Comparison of ENCODE assay signal across 22 cellular contexts in the genomic region with DNA sequence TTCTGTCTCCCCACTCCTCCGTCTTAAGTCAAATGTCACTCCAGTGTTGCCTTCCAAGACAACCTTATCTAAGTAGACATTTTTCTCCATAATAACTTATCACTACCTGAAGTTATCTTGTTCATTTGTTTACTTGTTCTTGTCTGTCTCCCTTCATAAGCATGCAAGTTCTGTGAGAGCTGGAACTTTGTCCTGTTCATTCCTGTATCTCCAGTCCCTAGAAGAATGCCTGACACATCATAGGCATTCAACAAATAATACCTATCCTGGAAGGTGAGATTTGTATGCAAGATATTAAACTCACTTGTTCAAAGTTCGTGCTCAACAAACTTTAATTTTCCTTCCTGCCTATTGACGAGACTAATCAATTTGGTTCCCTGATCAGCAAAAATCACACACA. TPM values are rescaled to one million over a fixed set of nuclear protein-coding genes. Genes with fewer than 3 reads are reported as not detected.
DNase-seq lines count a peak whose midpoint lies in the region; ATAC-seq and TF ChIP-seq lines count a peak whose summit lies in the region.
"Had no signal": no experiment of that assay in that cellular context is flagged by ENCODE, and none has a peak within 500 bp of the region (broad histone marks: within the 10 kb centered on the region; RNA-seq: fewer than 3 reads in every experiment).

No MANE protein-coding gene starts in this region.

- H3K9ac ChIP-seq in GM23248 = no peak overlapping the region
- H3K9ac ChIP-seq: BLaER1 treated with 17β-estradiol and CSF1 and Interleukin-3, amounts not matched to agents 10 nM and 100 nM had no signal

- H3K27ac Mint-ChIP-seq in activated T-cell treated with anti-CD3 and anti-CD28 coated beads, Interleukin-2, amount 50 U/mL, for 72 hours = peak overlapping the region; percentile 99
- H3K27ac Mint-ChIP-seq in activated naive CD8-positive, alpha-beta T cell treated with anti-CD3 and anti-CD28 coated beads, Interleukin-2, amount 10 ng/mL, durations not matched to agents 7 days and 5 days = peak overlapping the region; percentile 91
- peak overlapping the region; percentile 4 for H3K27ac Mint-ChIP-seq in nephron progenitor cell

- no peaks in the 10 kb centered on the region for H3K27me3 ChIP-seq in GM23248 (replicated peaks; ENCODE audit: insufficient read depth)
- H3K27me3 ChIP-seq: BLaER1 treated with 17β-estradiol and CSF1 and Interleukin-3, amounts not matched to agents 10 nM and 100 nM; foreskin keratinocyte had no signal

- peaks cover 12% of the 10 kb centered on the region; the same call in 1 of the 2 replicates for H3F3A ChIP-seq in GM23248 (ENCODE audit: insufficient read depth)

- peaks cover 48% of the 10 kb centered on the region for H3K4me1 Mint-ChIP-seq in activated T-cell treated with anti-CD3 and anti-CD28 coated beads, Interleukin-2, amount 50 U/mL, for 72 hours (ENCODE audit: low read depth)
- peaks cover 36% of the 10 kb centered on the region for H3K4me1 Mint-ChIP-seq in activated naive CD8-positive, alpha-beta T cell treated with anti-CD3 and anti-CD28 coated beads, Interleukin-2, amount 10 ng/mL, durations not matched to agents 7 days and 5 days
- no peaks in the 10 kb centered on the region for H3K4me1 Mint-ChIP-seq in nephron progenitor cell

- no peaks in the 10 kb centered on the region for H3K79me2 ChIP-seq in GM23248 (ENCODE audit: insufficient read depth)

- H3K27me3 Mint-ChIP-seq in activated T-cell treated with anti-CD3 and anti-CD28 coated beads, Interleukin-2, amount 50 U/mL, for 72 hours (ENCODE audit: low read depth) = no peaks in the 10 kb centered on the region
- H3K27me3 Mint-ChIP-seq in activated naive CD8-positive, alpha-beta T cell treated with anti-CD3 and anti-CD28 coated beads, Interleukin-2, amount 10 ng/mL, durations not matched to agents 7 days and 5 days = no peaks in the 10 kb centered on the region
- peaks cover 5% of the 10 kb centered on the region for H3K27me3 Mint-ChIP-seq in nephron progenitor cell (ENCODE audit: low read depth, poor library complexity)

- intact Hi-C loops in left cardiac atrium (cut with DNase I) = no loop called here

- no peaks in the 10 kb centered on the region for H4K20me1 ChIP-seq in GM23248 (ENCODE audit: insufficient read depth)
- H4K20me1 ChIP-seq: BLaER1 treated with 17β-estradiol and CSF1 and Interleukin-3, amounts not matched to agents 10 nM and 100 nM had no signal

- no peaks in the 10 kb centered on the region for H3K9me2 ChIP-seq in GM23248 (ENCODE audit: insufficient read depth)

- 78 to 81% methylated on average over 3 of the region's 3 CpGs for WGBS in GM23248 (ENCODE audit: low coverage in 1 of 2, low lambda C conversion rate in 2 of 2, missing lambda C conversion rate in 2 of 2), 2 experiments

- no peaks in the 10 kb centered on the region for H3K9me3 ChIP-seq in GM23248 (ENCODE audit: low read depth)
- H3K9me3 ChIP-seq: BLaER1 treated with 17β-estradiol and CSF1 and Interleukin-3, amounts not matched to agents 10 nM and 100 nM had no signal

- DNase-seq in activated T-cell treated with anti-CD3 and anti-CD28 coated beads, Interleukin-2, amount 50 U/mL, for 72 hours = no peak
- DNase-seq in activated T-cell treated with anti-CD3 and anti-CD28 coated beads, Interleukin-2, amount 50 U/mL, for 1 hour = no peak
- DNase-seq in GM23248 (no peak), nephron progenitor cell (no peak), left cardiac atrium (no peak), KG1 (lab: John Stamatoyannopoulos, UW) (no peak)
- no peak for DNase-seq in activated naive CD8-positive, alpha-beta T cell treated with anti-CD3 and anti-CD28 coated beads, Interleukin-2, amount 10 ng/mL, durations not matched to agents 7 days and 5 days
- DNase-seq: activated CD4-positive, alpha-beta T cell treated with anti-CD3 and anti-CD28 coated beads, Interleukin-2, amount 50 U/mL, for 4 hours; activated T-cell treated with anti-CD3 and anti-CD28 coated beads, Interleukin-2, amount 50 U/mL, for 4 hours; effector CD4-positive, alpha-beta T cell; foreskin keratinocyte; mesenchymal stem cell; NCI-H2081 treated with DMSO at 0.1 percent for 48 hours; NCI-H345; NCI-H774; stimulated activated CD4-positive, alpha-beta T cell treated with anti-CD3 and anti-CD28 coated beads, Interleukin-2, amount 100 ng/mL, for 24 hours had no signal

- POLR2A ChIA-PET in activated naive CD8-positive, alpha-beta T cell treated with anti-CD3 and anti-CD28 coated beads, Interleukin-2, amount 10 ng/mL, durations not matched to agents 7 days and 5 days (lab: Charles Lee) = interaction anchor here (1.9 to 2.6 kb wide), 4 partner anchors 39 to 204 kb away, joined by 9 to 23 read pairs (median 18); a partner anchor contains a TSS

- no peak overlapping the region for H3K4me3 ChIP-seq in GM23248
- H3K4me3 ChIP-seq: BLaER1 treated with 17β-estradiol and CSF1 and Interleukin-3, amounts not matched to agents 10 nM and 100 nM; skin epidermis had no signal

- H3K9me3 Mint-ChIP-seq in activated T-cell treated with anti-CD3 and anti-CD28 coated beads, Interleukin-2, amount 50 U/mL, for 72 hours = no peaks in the 10 kb centered on the region
- peaks cover 3% of the 10 kb centered on the region for H3K9me3 Mint-ChIP-seq in activated naive CD8-positive, alpha-beta T cell treated with anti-CD3 and anti-CD28 coated beads, Interleukin-2, amount 10 ng/mL, durations not matched to agents 7 days and 5 days
- H3K9me3 Mint-ChIP-seq in nephron progenitor cell = no peaks in the 10 kb centered on the region
- H3K9me3 Mint-ChIP-seq: activated T-cell treated with anti-CD3 and anti-CD28 coated beads, Interleukin-2, amount 50 U/mL, for 4 hours; IgD-negative memory B cell had no signal

- no peaks in the 10 kb centered on the region for H3K36me3 ChIP-seq in GM23248 (ENCODE audit: low read depth)
- H3K36me3 ChIP-seq: BLaER1 treated with 17β-estradiol and CSF1 and Interleukin-3, amounts not matched to agents 10 nM and 100 nM had no signal

- H3K4me2 ChIP-seq in GM23248 (ENCODE audit: unreplicated experiment) = no peak overlapping the region
- H3K4me2 ChIP-seq: BLaER1 treated with 17β-estradiol and CSF1 and Interleukin-3, amounts not matched to agents 10 nM and 100 nM had no signal

- ATAC-seq in activated T-cell treated with anti-CD3 and anti-CD28 coated beads, Interleukin-2, amount 50 U/mL, for 72 hours (replicated peaks in 1 of 2) = no peak
- no peak for ATAC-seq in activated naive CD8-positive, alpha-beta T cell treated with anti-CD3 and anti-CD28 coated beads, Interleukin-2, amount 10 ng/mL, durations not matched to agents 7 days and 5 days (ENCODE audit: low read depth)
- ATAC-seq in left cardiac atrium = no peak
- ATAC-seq: activated T-cell treated with anti-CD3 and anti-CD28 coated beads, Interleukin-2, amount 50 U/mL, for 4 hours; foreskin keratinocyte; left lobe of liver had no signal

- in situ Hi-C loops in GM23248 (cut with MboI) = no loop called here

- TF ChIP-seq CTCF in nephron progenitor cell (IDR thresholded peaks at IDR 0.05) = no peak

- peak overlapping the region; percentile 64 for H2AFZ ChIP-seq in GM23248

- no peaks in the 10 kb centered on the region for H3K36me3 Mint-ChIP-seq in activated T-cell treated with anti-CD3 and anti-CD28 coated beads, Interleukin-2, amount 50 U/mL, for 72 hours (ENCODE audit: insufficient read depth in 2 of 2)
- H3K36me3 Mint-ChIP-seq in activated naive CD8-positive, alpha-beta T cell treated with anti-CD3 and anti-CD28 coated beads, Interleukin-2, amount 10 ng/mL, durations not matched to agents 7 days and 5 days = peaks cover 6% of the 10 kb centered on the region
- H3K36me3 Mint-ChIP-seq in nephron progenitor cell (ENCODE audit: low read depth) = no peaks in the 10 kb centered on the region
- H3K36me3 Mint-ChIP-seq: IgD-negative memory B cell had no signal

- H3K27ac ChIP-seq in GM23248 = no peak overlapping the region
- H3K27ac ChIP-seq: BLaER1 treated with 17β-estradiol and CSF1 and Interleukin-3, amounts not matched to agents 10 nM and 100 nM; RWPE1; VCaP had no signal

- peaks cover 17% of the 10 kb centered on the region for H3K4me1 ChIP-seq in GM23248 (ENCODE audit: insufficient read depth)
- H3K4me1 ChIP-seq: foreskin keratinocyte had no signal

- peak overlapping the region in 1 of 2 donors; percentile 86 for H3K4me3 Mint-ChIP-seq in activated T-cell treated with anti-CD3 and anti-CD28 coated beads, Interleukin-2, amount 50 U/mL, for 72 hours
- no peak overlapping the region for H3K4me3 Mint-ChIP-seq in activated naive CD8-positive, alpha-beta T cell treated with anti-CD3 and anti-CD28 coated beads, Interleukin-2, amount 10 ng/mL, durations not matched to agents 7 days and 5 days
- H3K4me3 Mint-ChIP-seq in nephron progenitor cell = no peak overlapping the region
- H3K4me3 Mint-ChIP-seq: IgD-negative memory B cell had no signal

RNA-seq across cellular contexts. Expression of a gene that starts 5.7 kb away (rescaled TPM):
- 10 to 100 TPM; 54.5 to 56.7 TPM for total RNA-seq in activated T-cell treated with anti-CD3 and anti-CD28 coated beads, Interleukin-2, amount 50 U/mL, for 72 hours
- 12.3 and 16.2 TPM in 2 replicates for total RNA-seq in GM23248 (2014; rRNA removed; shearing (Covaris generic))
- polyA plus RNA-seq in GM23248 (2016; fragmentation: Nextera tagmentation; extraction: Ambion mirVana) = 21.4 and 21.5 TPM in 2 replicates
- 10 to 100 TPM; 23.2 to 24.4 TPM for total RNA-seq in activated naive CD8-positive, alpha-beta T cell treated with anti-CD3 and anti-CD28 coated beads, Interleukin-2, amount 10 ng/mL, durations not matched to agents 7 days and 5 days
- total RNA-seq in left cardiac atrium = 10 to 100 TPM; 16.9 to 20.2 TPM

RNA-seq across cellular contexts. Expression of a gene that starts 53.0 kb away (rescaled TPM):
- total RNA-seq in activated T-cell treated with anti-CD3 and anti-CD28 coated beads, Interleukin-2, amount 50 U/mL, for 72 hours = 100 to 1,000 TPM; 102 to 130 TPM
- total RNA-seq in GM23248 (2014; rRNA removed; shearing (Covaris generic)) = 15.3 and 21.8 TPM in 2 replicates
- polyA plus RNA-seq in GM23248 (2016; fragmentation: Nextera tagmentation; extraction: Ambion mirVana) = 32.3 and 39.7 TPM in 2 replicates
- 100 to 1,000 TPM; 105 TPM for total RNA-seq in activated naive CD8-positive, alpha-beta T cell treated with anti-CD3 and anti-CD28 coated beads, Interleukin-2, amount 10 ng/mL, durations not matched to agents 7 days and 5 days
- 10 to 100 TPM; 27.1 to 31.2 TPM for total RNA-seq in left cardiac atrium

RNA-seq across cellular contexts. Expression of a gene that starts 57.9 kb away (rescaled TPM):
- 10 to 100 TPM; 40.8 to 42.4 TPM for total RNA-seq in activated T-cell treated with anti-CD3 and anti-CD28 coated beads, Interleukin-2, amount 50 U/mL, for 72 hours
- 28.3 and 32.0 TPM in 2 replicates for total RNA-seq in GM23248 (2014; rRNA removed; shearing (Covaris generic))
- polyA plus RNA-seq in GM23248 (2016; fragmentation: Nextera tagmentation; extraction: Ambion mirVana) = 25.6 and 26.4 TPM in 2 replicates
- 10 to 100 TPM; 30.9 to 34.3 TPM for total RNA-seq in activated naive CD8-positive, alpha-beta T cell treated with anti-CD3 and anti-CD28 coated beads, Interleukin-2, amount 10 ng/mL, durations not matched to agents 7 days and 5 days
- 10 to 100 TPM; 21.1 to 25.0 TPM for total RNA-seq in left cardiac atrium

Comparison
In these comparisons a context has a peak if more than half of its experiments do, and no peak if none do; other contexts are left out.
1. H3K27ac Mint-ChIP-seq: peak in every context shown above with its lines; median percentile 99 in activated T-cell treated with anti-CD3 and anti-CD28 coated beads, Interleukin-2, amount 50 U/mL, for 72 hours; 91 in activated naive CD8-positive, alpha-beta T cell treated with anti-CD3 and anti-CD28 coated beads, Interleukin-2, amount 10 ng/mL, durations not matched to agents 7 days and 5 days; 4 in nephron progenitor cell.